Comparison of ENCODE assay signal across 8 cellular contexts in the genomic region with DNA sequence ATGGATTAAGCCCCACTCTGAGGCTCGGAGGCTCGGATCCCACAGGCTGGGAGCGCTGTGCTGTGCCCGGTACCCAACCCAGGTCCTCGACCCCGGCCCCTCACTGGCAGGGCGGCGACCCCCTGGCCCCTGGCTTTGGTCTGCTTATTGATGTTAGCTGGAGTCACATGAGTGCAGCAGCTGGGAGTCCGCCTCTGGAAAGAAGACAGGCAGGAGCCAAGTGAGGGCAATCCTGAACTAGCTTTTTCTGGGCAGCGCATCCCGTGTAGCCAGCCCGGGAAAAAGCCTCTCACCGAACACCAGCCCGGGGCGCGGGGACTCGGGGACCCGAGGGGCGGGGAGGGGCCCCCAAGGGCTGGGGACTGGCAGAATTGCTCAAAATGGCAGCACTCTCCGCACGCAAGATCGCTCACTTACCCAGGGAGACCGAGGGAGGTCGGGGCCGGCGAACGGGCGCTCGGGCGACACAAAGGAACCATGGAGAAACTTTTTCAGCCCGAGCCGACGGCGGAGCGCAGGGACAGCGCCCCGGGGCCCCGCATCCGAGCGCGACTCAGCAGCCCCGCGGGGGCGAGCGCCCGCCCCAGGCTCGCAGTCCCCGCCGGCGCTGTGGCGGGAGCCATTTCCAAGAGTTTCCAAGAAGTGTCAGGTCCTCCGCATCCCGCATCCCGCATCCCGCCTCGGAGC. TPM values are rescaled to one million over a fixed set of nuclear protein-coding genes. Genes with fewer than 3 reads are reported as not detected.
A peak's percentile ranks its signal among the peaks of the same experiment; 100 is the strongest.
DNase-seq lines count a peak whose midpoint lies in the region; ATAC-seq and TF ChIP-seq lines count a peak whose summit lies in the region.

No MANE protein-coding gene starts in this region.

- H3K27me3 ChIP-seq in GM06990 (replicated peaks; ENCODE audit: control insufficient read depth, insufficient read depth, low read length) (peaks cover 4% of the 10 kb centered on the region; the same call in 1 of the 2 replicates), IMR-90 (ENCODE audit: control insufficient read depth, insufficient read depth, low read length) (no peaks in the 10 kb centered on the region), fibroblast of lung (ENCODE audit: control insufficient read depth, insufficient read depth, low read length) (peaks cover 33% of the 10 kb centered on the region), trophoblast cell (ENCODE audit: insufficient read depth, low read length) (peaks cover 25% of the 10 kb centered on the region)

- H4K12ac ChIP-seq in trophoblast cell (ENCODE audit: low read depth, low read length) = no peak overlapping the region

- H2BK12ac ChIP-seq in trophoblast cell (ENCODE audit: low read length) = peak overlapping the region; percentile 6

- H3K9me1 ChIP-seq in IMR-90 (ENCODE audit: insufficient read depth, low read length) = peaks cover 5% of the 10 kb centered on the region; the same call in 1 of the 2 replicates

- BruUV-seq in IMR-90 (replicated peaks; lab: Mats Ljungman, UMichigan) = no TSS peak

- H3K36me3 ChIP-seq in GM06990 (ENCODE audit: control insufficient read depth, insufficient read depth, low read length) (no peaks in the 10 kb centered on the region), IMR-90 (ENCODE audit: control insufficient read depth, insufficient read depth, low read length) (peaks cover 10% of the 10 kb centered on the region; the same call in 1 of the 2 replicates), fibroblast of lung (ENCODE audit: control insufficient read depth, insufficient read depth, low read length) (no peaks in the 10 kb centered on the region), trophoblast cell (ENCODE audit: control insufficient read depth in 1 of 2, insufficient read depth in 2 of 2, low read length in 2 of 2) (no peaks in the 10 kb centered on the region)

- TF ChIP-seq POLR2A in IMR-90 (IDR thresholded peaks at IDR 0.05; ENCODE audit: low read depth, low read length) = peak; percentile 46

- H3K9ac ChIP-seq in IMR-90 (ENCODE audit: low read depth, low read length) = peak overlapping the region; percentile 62
- no peak overlapping the region for H3K9ac ChIP-seq in fibroblast of lung (ENCODE audit: insufficient read depth, low read length)
- no peak overlapping the region for H3K9ac ChIP-seq in trophoblast cell (ENCODE audit: low read length)

- 0% methylated on average over 40 of the region's 56 CpGs; no CpG with 5 or more reads in 1 of the 2 experiments for WGBS in IMR-90 (ENCODE audit: extremely low coverage in 2 of 2, insufficient read length in 1 of 2), 2 experiments
- WGBS in trophoblast cell (ENCODE audit: extremely low coverage, insufficient coverage, insufficient read length) = no CpG with 5 or more reads among the region's 56 CpGs

- H3K4me1 ChIP-seq in IMR-90 (ENCODE audit: control insufficient read depth, insufficient read depth, low read length) = peaks cover 10% of the 10 kb centered on the region; the same call in 1 of the 2 replicates
- H3K4me1 ChIP-seq in fibroblast of lung (ENCODE audit: control insufficient read depth, extremely low read depth, insufficient read depth, low read length) = no peaks in the 10 kb centered on the region
- H3K4me1 ChIP-seq in trophoblast cell (ENCODE audit: control insufficient read depth in 1 of 2, insufficient read depth in 2 of 2, low read length in 2 of 2) = peaks cover 6 to 14% of the 10 kb centered on the region in 2 experiments

- H2AFZ ChIP-seq in IMR-90 (replicated peaks; ENCODE audit: low read length, poor library complexity) (peak overlapping the region; percentile 89), fibroblast of lung (ENCODE audit: low read length) (no peak overlapping the region), trophoblast cell (ENCODE audit: insufficient read depth, low read length, poor library complexity) (peak overlapping the region; percentile 76)

- CTCF ChIA-PET in IMR-90 (lab: Yijun Ruan, JAX) = interaction anchor here (1.3 kb wide), 1 partner anchor 19 kb away, joined by 3 read pairs; no protein-coding TSS in a partner anchor

- in situ Hi-C loops in IMR-90 (cut with MboI; ENCODE audit: low sequenced_read_pairs) = no loop called here

- no peak overlapping the region for H4K5ac ChIP-seq in IMR-90 (ENCODE audit: low read depth, low read length)

- H2BK15ac ChIP-seq in IMR-90 (ENCODE audit: low read depth, low read length) = peak overlapping the region; percentile 31; the same call in 1 of the 3 replicates

- peak overlapping the region; percentile 86 for H3K4me2 ChIP-seq in IMR-90 (ENCODE audit: low read depth, low read length)
- H3K4me2 ChIP-seq in fibroblast of lung (ENCODE audit: extremely low read depth, insufficient read depth, low read length) = no peak overlapping the region
- peak overlapping the region; percentile 68 for H3K4me2 ChIP-seq in trophoblast cell (ENCODE audit: low read length)

- H2AK9ac ChIP-seq in IMR-90 (replicated peaks; ENCODE audit: low read depth, low read length, poor library complexity) = peak overlapping the region; percentile 89

- peak overlapping the region; percentile 16 to 32; a peak in 2 of 4 replicates for H4K8ac ChIP-seq in IMR-90 (ENCODE audit: low read depth in 2 of 2, low read length in 2 of 2)
- H4K8ac ChIP-seq in trophoblast cell (ENCODE audit: low read depth, low read length) = peak overlapping the region; percentile 63

- no peak overlapping the region for H2BK20ac ChIP-seq in IMR-90 (ENCODE audit: low read depth, low read length)

- ATAC-seq in IMR-90 (ENCODE audit: low read depth) (peak; percentile 16), HG02970 (IDR thresholded peaks at IDR 0.05; ENCODE audit: low FRiP score, unreplicated experiment) (no peak), HG02571 (IDR thresholded peaks at IDR 0.05; ENCODE audit: unreplicated experiment) (no peak)

- TF ChIP-seq RAD21 in IMR-90 (IDR thresholded peaks at IDR 0.05; ENCODE audit: low read length) = no peak

- dilution Hi-C loops in IMR-90 (cut with HindIII; ENCODE audit: low sequenced_read_pairs, unreplicated experiment) = no loop called here

- peak overlapping the region; percentile 6 for H3K4ac ChIP-seq in IMR-90 (ENCODE audit: low read depth, low read length)
- H3K4ac ChIP-seq in trophoblast cell (ENCODE audit: low read depth, low read length) = no peak overlapping the region

- H3K79me1 ChIP-seq in IMR-90 (ENCODE audit: low read depth in 1 of 2, low read length in 2 of 2) = peaks cover 4 to 18% of the 10 kb centered on the region in 2 experiments; a peak in 3 of 4 replicates
- H3K79me1 ChIP-seq in trophoblast cell (ENCODE audit: low read length) = peaks cover 14% of the 10 kb centered on the region

- DNase-seq in GM06990 (ENCODE audit: extremely low read depth, insufficient read length) (peak; percentile 22), IMR-90 (peak; percentile 18), fibroblast of lung (ENCODE audit: low read depth in 2 of 2) (peak; percentile 12 to 27), trophoblast cell (peak; percentile 77 to 85), MV-4-11 (lab: John Stamatoyannopoulos, UW) (no peak), H4 (ENCODE audit: low spot score) (no peak)

- intact Hi-C loops in IMR-90 (cut with micrococcal nuclease) = loop anchor here (1.0 to 5.0 kb wide), 3 partner anchors 163 to 838 kb away; no protein-coding TSS in a partner anchor

- peak overlapping the region; percentile 87 for H3K23ac ChIP-seq in IMR-90 (ENCODE audit: low read depth, low read length)
- no peak overlapping the region for H3K23ac ChIP-seq in trophoblast cell (ENCODE audit: low read length)

- H3K9me3 ChIP-seq in IMR-90 (ENCODE audit: control insufficient read depth, insufficient read depth, low read length) (no peaks in the 10 kb centered on the region), fibroblast of lung (ENCODE audit: control insufficient read depth, insufficient read depth, low read depth, low read length) (no peaks in the 10 kb centered on the region), trophoblast cell (ENCODE audit: insufficient read depth, low read depth, low read length) (peaks cover 3% of the 10 kb centered on the region)

- peak overlapping the region; percentile 11 for H2BK5ac ChIP-seq in IMR-90 (ENCODE audit: low read depth, low read length, poor library complexity, severe bottlenecking)
- no peak overlapping the region for H2BK5ac ChIP-seq in trophoblast cell (ENCODE audit: low read depth, low read length, poor library complexity)

- TF ChIP-seq CTCF in GM06990 (IDR thresholded peaks at IDR 0.05; ENCODE audit: insufficient read depth, low read length, poor library complexity, severe bottlenecking) = no peak
- TF ChIP-seq CTCF in IMR-90 (conservative IDR thresholded peaks at IDR 0.05; ENCODE audit: low read depth, low read length) = no peak
- no peak for TF ChIP-seq CTCF in fibroblast of lung (conservative IDR thresholded peaks at IDR 0.05 in 1 of 2, IDR thresholded peaks at IDR 0.05 in 1 of 2; ENCODE audit: low read depth in 1 of 2, low read length in 2 of 2)

- H3K56ac ChIP-seq in IMR-90 (ENCODE audit: extremely low read depth, insufficient read depth, low read length) = peak overlapping the region; percentile 35; the same call in 1 of the 2 replicates

- peak overlapping the region; percentile 17; the same call in 1 of the 2 replicates for H3K18ac ChIP-seq in IMR-90 (ENCODE audit: low read depth, low read length)
- peak overlapping the region; percentile 2 for H3K18ac ChIP-seq in trophoblast cell (ENCODE audit: low read length)

- H3K27ac ChIP-seq in IMR-90 (ENCODE audit: insufficient read depth, low read length) (peak overlapping the region; percentile 42), fibroblast of lung (ENCODE audit: insufficient read depth, low read length) (no peak overlapping the region), trophoblast cell (ENCODE audit: low read depth, low read length) (no peak overlapping the region)

- H3K14ac ChIP-seq in IMR-90 (replicated peaks; ENCODE audit: low read depth, low read length) = peak overlapping the region; percentile 66
- H3K14ac ChIP-seq in trophoblast cell (ENCODE audit: low read length) = peak overlapping the region; percentile 6

- no peaks in the 10 kb centered on the region for H3K79me2 ChIP-seq in fibroblast of lung (ENCODE audit: control insufficient read depth, insufficient read depth, low read length)
- peaks cover 7% of the 10 kb centered on the region for H3K79me2 ChIP-seq in trophoblast cell (ENCODE audit: control insufficient read depth, insufficient read depth, low read length, poor library complexity)

- H3K4me3 ChIP-seq in GM06990 (replicated peaks; ENCODE audit: low read depth, low read length) = peak overlapping the region; percentile 46
- peak overlapping the region; percentile 99 for H3K4me3 ChIP-seq in IMR-90 (ENCODE audit: insufficient read depth, low read depth, low read length)
- peak overlapping the region in 2 of 4 experiments; percentile 42 to 74 for H3K4me3 ChIP-seq in fibroblast of lung (replicated peaks in 1 of 4; ENCODE audit: control extremely low read depth in 1 of 4, insufficient read depth in 1 of 4, low read depth in 3 of 4, low read length in 4 of 4)
- peak overlapping the region; percentile 70 for H3K4me3 ChIP-seq in trophoblast cell (ENCODE audit: low read depth, low read length)

- peaks cover 5% of the 10 kb centered on the region; the same call in 1 of the 2 replicates for H4K20me1 ChIP-seq in IMR-90 (ENCODE audit: insufficient read depth, low read length)
- H4K20me1 ChIP-seq in fibroblast of lung (ENCODE audit: control insufficient read depth, extremely low read depth, insufficient read depth, low read length) = no peaks in the 10 kb centered on the region

- POLR2A ChIA-PET in IMR-90 (lab: Charles Lee; ENCODE audit: unreplicated experiment) = no interaction called here

- H4K91ac ChIP-seq in IMR-90 (ENCODE audit: insufficient read depth, low read depth, low read length) (no peak overlapping the region), trophoblast cell (ENCODE audit: low read depth, low read length) (peak overlapping the region; percentile 71)

- H2AK5ac ChIP-seq in IMR-90 (ENCODE audit: low read depth, low read length) = no peak overlapping the region
- H2AK5ac ChIP-seq in trophoblast cell (ENCODE audit: low read length) = no peak overlapping the region

- H2BK120ac ChIP-seq in IMR-90 (ENCODE audit: low read depth, low read length) = peak overlapping the region; percentile 49; the same call in 1 of the 2 replicates
- H2BK120ac ChIP-seq in trophoblast cell (ENCODE audit: insufficient read depth, low read length, poor library complexity) = no peak overlapping the region

RNA-seq across cellular contexts. Expression of a gene that starts 0.6 kb away (rescaled TPM):
- total RNA-seq in IMR-90 (2012; rRNA removed) (1.4 and 1.7 TPM in 2 replicates), fibroblast of lung (0.17 and 0.26 TPM in 2 replicates)
- polyA plus RNA-seq in IMR-90 (2012; rRNA removed) (2.5 and 3.5 TPM in 2 replicates), fibroblast of lung (0.02 and 0.10 TPM in 2 replicates)
- 0.66 and 5.6 TPM in 2 replicates for polyA plus RNA-seq in IMR-90 (2012; cell fraction: cytosol; rRNA removed)
- polyA plus RNA-seq in IMR-90 (2012; cell fraction: nucleus; rRNA removed; ENCODE audit: low replicate concordance) = 4.7 and 8.5 TPM in 2 replicates
- 0.02 and 0.30 TPM in 2 replicates for polyA plus RNA-seq in fibroblast of lung (2012)
- 0.11 TPM in 1 of 2 replicates, not detected in the other for polyA minus RNA-seq in fibroblast of lung (ENCODE audit: low replicate concordance)
- polyA plus RNA-seq in trophoblast cell (2013) = 1.6 and 1.8 TPM in 2 replicates
- total RNA-seq in H4 (2014; rRNA removed; shearing (Covaris generic)) = 0.31 and 0.35 TPM in 2 replicates

Comparison
In these comparisons a context has a peak if more than half of its experiments do, and no peak if none do; other contexts are left out.
1. DNase-seq: peak in GM06990 (single experiment), IMR-90 (single experiment), fibroblast of lung (2 of 2) and trophoblast cell (2 of 2); none in MV-4-11 (single experiment) and H4 (single experiment).